In the genomic region with DNA sequence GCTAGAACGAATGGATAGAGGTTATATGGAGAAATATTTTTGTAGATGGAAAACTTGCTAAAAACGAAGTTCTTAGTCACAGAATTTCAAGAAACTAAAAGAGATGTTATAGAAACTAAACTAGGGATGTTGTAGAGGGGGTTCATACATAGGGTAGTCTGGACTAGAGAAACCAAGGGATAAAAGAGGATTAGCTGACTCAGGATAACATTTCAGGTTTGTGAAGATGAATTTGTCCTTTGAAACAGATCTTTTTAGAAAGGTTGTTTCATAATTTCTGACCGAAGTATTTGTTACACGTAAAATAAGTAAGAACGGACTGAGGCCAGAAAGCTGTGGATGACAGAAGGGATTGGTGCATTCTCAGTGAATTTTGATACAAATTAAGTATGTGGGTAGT, we compare ENCODE assay signal across 15 cellular contexts. TPM values are rescaled to one million over a fixed set of nuclear protein-coding genes. Genes with fewer than 3 reads are reported as not detected.
DNase-seq lines count a peak whose midpoint lies in the region; ATAC-seq, FAIRE-seq and TF ChIP-seq lines count a peak whose summit lies in the region.
"Had no signal": no experiment of that assay in that cellular context is flagged by ENCODE, and none has a peak within 500 bp of the region (broad histone marks: within the 10 kb centered on the region; RNA-seq: fewer than 3 reads in every experiment).

No MANE protein-coding gene starts in this region.

- in situ Hi-C loops in K562 (cut with MboI) = no loop called here

- H3K9me2 ChIP-seq in HCT116 (ENCODE audit: insufficient read depth) = no peaks in the 10 kb centered on the region

- no peak for DNase-seq in activated CD4-positive, alpha-beta T cell treated with anti-CD3 and anti-CD28 coated beads, Interleukin-2, amount 10 ng/mL, durations not matched to agents 7 days and 5 days
- no peak for DNase-seq in activated CD4-positive, alpha-beta T cell treated with anti-CD3 and anti-CD28 coated beads for 1 hour
- no peak for DNase-seq in HCT116 (ENCODE audit: low read depth, low spot score)
- DNase-seq in K562 (ENCODE audit: extremely low read depth in 1 of 4, low spot score in 3 of 4) = no peak
- no peak for DNase-seq in neural crest cell (ENCODE audit: low read depth, low spot score)
- DNase-seq in activated T-helper 2 cell treated with anti-CD3 and anti-CD28 coated beads, Interferon-gamma antibody, Interleukin-2, Interleukin-4, amounts not matched to agents 10 μg/mL and 5 μg/mL and 100 μg/mL, durations not matched to agents 14 hours and 24 hours and 36 hours (ENCODE audit: low spot score) = no peak
- no peak for DNase-seq in activated T-helper 1 cell treated with anti-CD3 and anti-CD28 coated beads, Interleukin-12 subunit alpha, Interleukin-12 subunit beta, Interleukin-2, Interleukin-4 antibody, amounts not matched to agents 30 ng/mL and 10 ng/mL and 1 ng/mL, durations not matched to agents 14 hours and 24 hours and 36 hours (ENCODE audit: low spot score)
- DNase-seq: mucosa of descending colon, NCI-H526 treated with DMSO at 0.1 percent for 48 hours, posterior cingulate gyrus had no signal

- no peak overlapping the region for H3K4me3 ChIP-seq in HCT116 (replicated peaks in 1 of 2; ENCODE audit: low read depth in 1 of 2, low read length in 2 of 2)
- H3K4me3 ChIP-seq in K562 = no peak overlapping the region
- H3K4me3 ChIP-seq: ascending aorta, mucosa of descending colon, Peyer's patch had no signal

- WGBS in K562 (ENCODE audit: insufficient coverage, low coverage, missing lambda C conversion rate) = 55% methylated on average over 5 of the region's 5 CpGs

- H4K20me1 ChIP-seq in HCT116 (ENCODE audit: insufficient read depth) (peaks cover 65% of the 10 kb centered on the region), K562 (replicated peaks; ENCODE audit: control insufficient read depth, insufficient read depth, low read length) (peaks cover 44% of the 10 kb centered on the region)

- no peaks in the 10 kb centered on the region for H3K9me1 ChIP-seq in K562 (ENCODE audit: control insufficient read depth, insufficient read depth, low read length)

- no peak overlapping the region for H3K27ac ChIP-seq in HCT116 (ENCODE audit: low read depth, low read length)
- H3K27ac ChIP-seq in K562 (ENCODE audit: extremely low read depth, low read depth, low read length) = peak overlapping the region; percentile 40; the same call in 2 of the 3 replicates
- H3K27ac ChIP-seq: ascending aorta, Peyer's patch had no signal

- peaks cover 24 to 34% of the 10 kb centered on the region in 2 experiments for H3K4me1 ChIP-seq in HCT116 (ENCODE audit: control insufficient read depth in 1 of 2, insufficient read depth in 2 of 2, low read length in 2 of 2)
- peaks cover 31 to 42% of the 10 kb centered on the region in 2 experiments for H3K4me1 ChIP-seq in K562 (replicated peaks in 1 of 2; ENCODE audit: control insufficient read depth in 2 of 2, insufficient read depth in 2 of 2, low read length in 2 of 2)

- intact Hi-C loops in HCT116 (cut with micrococcal nuclease) (no loop called here), K562 (cut with micrococcal nuclease) (no loop called here)
- intact Hi-C loops in activated T-helper 2 cell treated with anti-CD3 and anti-CD28 coated beads, Interferon-gamma antibody, Interleukin-2, Interleukin-4, amounts not matched to agents 10 μg/mL and 5 μg/mL and 100 μg/mL, durations not matched to agents 14 hours and 24 hours and 36 hours (cut with micrococcal nuclease) = no loop called here
- intact Hi-C loops in activated T-helper 1 cell treated with anti-CD3 and anti-CD28 coated beads, Interleukin-12 subunit alpha, Interleukin-12 subunit beta, Interleukin-2, Interleukin-4 antibody, amounts not matched to agents 30 ng/mL and 10 ng/mL and 1 ng/mL, durations not matched to agents 14 hours and 24 hours and 36 hours (cut with micrococcal nuclease) = no loop called here

- no peak for TF ChIP-seq POLR2A in HCT116 (IDR thresholded peaks at IDR 0.05; ENCODE audit: borderline replicate concordance, extremely low read depth, insufficient read depth, insufficient read length)
- no peak for TF ChIP-seq POLR2A in K562 (conservative IDR thresholded peaks at IDR 0.05)

- H3K79me2 ChIP-seq in HCT116 (ENCODE audit: insufficient read depth, low read length) (peaks cover 100% of the 10 kb centered on the region), K562 (ENCODE audit: control insufficient read depth, insufficient read depth, low read length) (peaks cover 100% of the 10 kb centered on the region)

- no peak for TF ChIP-seq EP300 in K562 (IDR thresholded peaks at IDR 0.05; ENCODE audit: low read length)

- no peak overlapping the region for H3K4me3 Mint-ChIP-seq in activated CD4-positive, alpha-beta T cell treated with anti-CD3 and anti-CD28 coated beads, Interleukin-2, amount 10 ng/mL, durations not matched to agents 7 days and 5 days
- H3K4me3 Mint-ChIP-seq in neural crest cell = peak overlapping the region; percentile 39
- no peak overlapping the region for H3K4me3 Mint-ChIP-seq in activated T-helper 2 cell treated with anti-CD3 and anti-CD28 coated beads, Interferon-gamma antibody, Interleukin-2, Interleukin-4, amounts not matched to agents 10 μg/mL and 5 μg/mL and 100 μg/mL, durations not matched to agents 14 hours and 24 hours and 36 hours (ENCODE audit: low read depth)
- no peak overlapping the region for H3K4me3 Mint-ChIP-seq in activated T-helper 1 cell treated with anti-CD3 and anti-CD28 coated beads, Interleukin-12 subunit alpha, Interleukin-12 subunit beta, Interleukin-2, Interleukin-4 antibody, amounts not matched to agents 30 ng/mL and 10 ng/mL and 1 ng/mL, durations not matched to agents 14 hours and 24 hours and 36 hours

- H3K27ac Mint-ChIP-seq in activated CD4-positive, alpha-beta T cell treated with anti-CD3 and anti-CD28 coated beads, Interleukin-2, amount 10 ng/mL, durations not matched to agents 7 days and 5 days = peak overlapping the region; percentile 33
- no peak overlapping the region for H3K27ac Mint-ChIP-seq in neural crest cell (ENCODE audit: unreplicated experiment)
- H3K27ac Mint-ChIP-seq in activated T-helper 2 cell treated with anti-CD3 and anti-CD28 coated beads, Interferon-gamma antibody, Interleukin-2, Interleukin-4, amounts not matched to agents 10 μg/mL and 5 μg/mL and 100 μg/mL, durations not matched to agents 14 hours and 24 hours and 36 hours = no peak overlapping the region
- no peak overlapping the region for H3K27ac Mint-ChIP-seq in activated T-helper 1 cell treated with anti-CD3 and anti-CD28 coated beads, Interleukin-12 subunit alpha, Interleukin-12 subunit beta, Interleukin-2, Interleukin-4 antibody, amounts not matched to agents 30 ng/mL and 10 ng/mL and 1 ng/mL, durations not matched to agents 14 hours and 24 hours and 36 hours

- H3K9ac ChIP-seq in HCT116 (ENCODE audit: low read length) = no peak overlapping the region
- no peak overlapping the region; a peak in 1 of 4 replicates for H3K9ac ChIP-seq in K562 (ENCODE audit: insufficient read depth in 1 of 2, low read depth in 2 of 2, low read length in 2 of 2)

- BruUV-seq in HCT116 (replicated peaks; lab: Mats Ljungman, UMichigan) = no TSS peak
- no TSS peak for BruUV-seq in K562 (replicated peaks; lab: Mats Ljungman, UMichigan)

- no peak for FAIRE-seq in K562 (lab: Jason Lieb, UNC)
- FAIRE-seq: A204.1, HTR-8/SVneo had no signal

- RAD21 ChIA-PET in HCT116 (lab: Charles Lee; ENCODE audit: low non-redundant PET in 1 of 2, low total read pairs in 2 of 2, uncharacterized antibody in 2 of 2, unreplicated experiment in 2 of 2) = no interaction called here

- H3K9me3 Mint-ChIP-seq in activated CD4-positive, alpha-beta T cell treated with anti-CD3 and anti-CD28 coated beads, Interleukin-2, amount 10 ng/mL, durations not matched to agents 7 days and 5 days = no peaks in the 10 kb centered on the region
- H3K9me3 Mint-ChIP-seq in neural crest cell = no peaks in the 10 kb centered on the region
- no peaks in the 10 kb centered on the region for H3K9me3 Mint-ChIP-seq in activated T-helper 2 cell treated with anti-CD3 and anti-CD28 coated beads, Interferon-gamma antibody, Interleukin-2, Interleukin-4, amounts not matched to agents 10 μg/mL and 5 μg/mL and 100 μg/mL, durations not matched to agents 14 hours and 24 hours and 36 hours
- H3K9me3 Mint-ChIP-seq in activated T-helper 1 cell treated with anti-CD3 and anti-CD28 coated beads, Interleukin-12 subunit alpha, Interleukin-12 subunit beta, Interleukin-2, Interleukin-4 antibody, amounts not matched to agents 30 ng/mL and 10 ng/mL and 1 ng/mL, durations not matched to agents 14 hours and 24 hours and 36 hours = no peaks in the 10 kb centered on the region

- H3K36me3 ChIP-seq in HCT116 (ENCODE audit: control insufficient read depth in 1 of 2, insufficient read depth in 2 of 2, low read length in 2 of 2) = peaks cover 13 to 33% of the 10 kb centered on the region in 2 experiments; a peak in 2 of 4 replicates
- H3K36me3 ChIP-seq in K562 (ENCODE audit: control insufficient read depth, insufficient read depth, low read length) = peaks cover 77% of the 10 kb centered on the region

- H3K9me3 ChIP-seq in HCT116 (ENCODE audit: control insufficient read depth in 1 of 2, insufficient read depth in 1 of 2, low read depth in 1 of 2, low read length in 2 of 2) (no peaks in the 10 kb centered on the region), K562 (replicated peaks; ENCODE audit: control insufficient read depth, insufficient read depth, low read depth, low read length) (no peaks in the 10 kb centered on the region)
- H3K9me3 ChIP-seq: ascending aorta, mucosa of descending colon, Peyer's patch had no signal

- CTCF ChIA-PET in activated CD4-positive, alpha-beta T cell treated with anti-CD3 and anti-CD28 coated beads, Interleukin-2, amount 10 ng/mL, durations not matched to agents 7 days and 5 days (lab: Charles Lee) = interaction anchor here (1.5 kb wide), 1 partner anchor 14 kb away, joined by 10 read pairs; a partner anchor contains a TSS
- CTCF ChIA-PET in HCT116 (lab: Charles Lee) (interaction anchor here (1.0 to 1.1 kb wide), 2 partner anchors 13 to 126 kb away, joined by 3 to 5 read pairs; a partner anchor contains a TSS), K562 (lab: Yijun Ruan, JAX; ENCODE audit: low intra/inter-chr PET ratio) (interaction anchor here (0.8 kb wide), 1 partner anchor 13 kb away, joined by 3 read pairs; a partner anchor contains a TSS)

- H3K27me3 Mint-ChIP-seq in activated CD4-positive, alpha-beta T cell treated with anti-CD3 and anti-CD28 coated beads, Interleukin-2, amount 10 ng/mL, durations not matched to agents 7 days and 5 days = no peaks in the 10 kb centered on the region
- H3K27me3 Mint-ChIP-seq in neural crest cell (ENCODE audit: low read depth) = no peaks in the 10 kb centered on the region
- no peaks in the 10 kb centered on the region for H3K27me3 Mint-ChIP-seq in activated T-helper 2 cell treated with anti-CD3 and anti-CD28 coated beads, Interferon-gamma antibody, Interleukin-2, Interleukin-4, amounts not matched to agents 10 μg/mL and 5 μg/mL and 100 μg/mL, durations not matched to agents 14 hours and 24 hours and 36 hours (ENCODE audit: low read depth)
- no peaks in the 10 kb centered on the region for H3K27me3 Mint-ChIP-seq in activated T-helper 1 cell treated with anti-CD3 and anti-CD28 coated beads, Interleukin-12 subunit alpha, Interleukin-12 subunit beta, Interleukin-2, Interleukin-4 antibody, amounts not matched to agents 30 ng/mL and 10 ng/mL and 1 ng/mL, durations not matched to agents 14 hours and 24 hours and 36 hours (ENCODE audit: insufficient read depth)

- H3K27me3 ChIP-seq in HCT116 (ENCODE audit: insufficient read depth, low read length) (no peaks in the 10 kb centered on the region), K562 (ENCODE audit: control insufficient read depth in 2 of 2, insufficient read depth in 2 of 2, low read length in 2 of 2) (no peaks in the 10 kb centered on the region)
- H3K27me3 ChIP-seq: ascending aorta, Peyer's patch had no signal

- peaks cover 49% of the 10 kb centered on the region for H3K36me3 Mint-ChIP-seq in activated CD4-positive, alpha-beta T cell treated with anti-CD3 and anti-CD28 coated beads, Interleukin-2, amount 10 ng/mL, durations not matched to agents 7 days and 5 days (ENCODE audit: low read depth)
- H3K36me3 Mint-ChIP-seq in neural crest cell (ENCODE audit: low read depth) = peaks cover 20% of the 10 kb centered on the region
- H3K36me3 Mint-ChIP-seq in activated T-helper 2 cell treated with anti-CD3 and anti-CD28 coated beads, Interferon-gamma antibody, Interleukin-2, Interleukin-4, amounts not matched to agents 10 μg/mL and 5 μg/mL and 100 μg/mL, durations not matched to agents 14 hours and 24 hours and 36 hours (ENCODE audit: low read depth) = peaks cover 45% of the 10 kb centered on the region
- peaks cover 19% of the 10 kb centered on the region for H3K36me3 Mint-ChIP-seq in activated T-helper 1 cell treated with anti-CD3 and anti-CD28 coated beads, Interleukin-12 subunit alpha, Interleukin-12 subunit beta, Interleukin-2, Interleukin-4 antibody, amounts not matched to agents 30 ng/mL and 10 ng/mL and 1 ng/mL, durations not matched to agents 14 hours and 24 hours and 36 hours (ENCODE audit: low read depth)

- TF ChIP-seq CTCF in HCT116 (IDR thresholded peaks at IDR 0.05 in 2 of 3, conservative IDR thresholded peaks at IDR 0.05 in 1 of 3; ENCODE audit: borderline replicate concordance in 1 of 3, insufficient read depth in 1 of 3, low read depth in 2 of 3, low read length in 2 of 3) = no peak
- TF ChIP-seq CTCF in K562 (IDR thresholded peaks at IDR 0.05 in 2 of 3, conservative IDR thresholded peaks at IDR 0.05 in 1 of 3; ENCODE audit: insufficient read depth in 2 of 3, low read depth in 1 of 3, low read length in 3 of 3) = no peak
- no peak for TF ChIP-seq CTCF in neural crest cell (conservative IDR thresholded peaks at IDR 0.05)

- peaks cover 47% of the 10 kb centered on the region for H3K4me1 Mint-ChIP-seq in activated CD4-positive, alpha-beta T cell treated with anti-CD3 and anti-CD28 coated beads, Interleukin-2, amount 10 ng/mL, durations not matched to agents 7 days and 5 days
- H3K4me1 Mint-ChIP-seq in neural crest cell = peaks cover 45% of the 10 kb centered on the region
- H3K4me1 Mint-ChIP-seq in activated T-helper 2 cell treated with anti-CD3 and anti-CD28 coated beads, Interferon-gamma antibody, Interleukin-2, Interleukin-4, amounts not matched to agents 10 μg/mL and 5 μg/mL and 100 μg/mL, durations not matched to agents 14 hours and 24 hours and 36 hours (ENCODE audit: low read depth) = peaks cover 30% of the 10 kb centered on the region
- peaks cover 35% of the 10 kb centered on the region for H3K4me1 Mint-ChIP-seq in activated T-helper 1 cell treated with anti-CD3 and anti-CD28 coated beads, Interleukin-12 subunit alpha, Interleukin-12 subunit beta, Interleukin-2, Interleukin-4 antibody, amounts not matched to agents 30 ng/mL and 10 ng/mL and 1 ng/mL, durations not matched to agents 14 hours and 24 hours and 36 hours (ENCODE audit: low read depth)

- H2AFZ ChIP-seq in HCT116 (ENCODE audit: low read depth, low read length, poor library complexity, severe bottlenecking) (no peak overlapping the region), K562 (ENCODE audit: low read depth, low read length) (no peak overlapping the region)

- H3K4me2 ChIP-seq in HCT116 (ENCODE audit: low read length) = peak overlapping the region; percentile 35; the same call in 1 of the 2 replicates
- H3K4me2 ChIP-seq in K562 (ENCODE audit: insufficient read depth, low read length) = peak overlapping the region; percentile 9; the same call in 1 of the 2 replicates

- TF ChIP-seq RAD21 in HCT116 (IDR thresholded peaks at IDR 0.05; ENCODE audit: low read depth) = no peak
- TF ChIP-seq RAD21 in K562 (CRISPR knock-in tag; conservative IDR thresholded peaks at IDR 0.05 in 1 of 2, IDR thresholded peaks at IDR 0.05 in 1 of 2) = no peak

- no peak for ATAC-seq in HCT116
- ATAC-seq in K562 = no peak
- no peak for ATAC-seq in HG02885 (IDR thresholded peaks at IDR 0.05; ENCODE audit: poor library complexity, unreplicated experiment)
- ATAC-seq: mucosa of descending colon had no signal

- POLR2A ChIA-PET in activated CD4-positive, alpha-beta T cell treated with anti-CD3 and anti-CD28 coated beads, Interleukin-2, amount 10 ng/mL, durations not matched to agents 7 days and 5 days (lab: Charles Lee) = interaction anchor here (0.7 kb wide), 1 partner anchor 107 kb away, joined by 3 read pairs; no protein-coding TSS in a partner anchor
- POLR2A ChIA-PET in HCT116 (lab: Charles Lee) (no interaction called here), K562 (lab: Yijun Ruan, JAX) (interaction anchor here (1.3 to 6.5 kb wide), 5 partner anchors 9 to 101 kb away, joined by 3 to 47 read pairs (median 13); a partner anchor contains a TSS)

RNA-seq across cellular contexts. Expression of a gene that starts 13.6 kb away (rescaled TPM):
- total RNA-seq in activated CD4-positive, alpha-beta T cell treated with anti-CD3 and anti-CD28 coated beads, Interleukin-2, amount 10 ng/mL, durations not matched to agents 7 days and 5 days = 10 to 100 TPM; 76.3 to 89.2 TPM
- 90.6 TPM for total RNA-seq in HCT116 (2021; ENCODE audit: unreplicated experiment)
- 50.7 and 60.2 TPM in 2 replicates for polyA plus RNA-seq in HCT116 (2012)
- total RNA-seq in K562 (2011; cell fraction: chromatin; rRNA removed; ENCODE audit: low replicate concordance) = 126 and 137 TPM in 2 replicates
- total RNA-seq in K562 (2011; cell fraction: nucleolus; rRNA removed) = 82.2 and 85.3 TPM in 2 replicates
- 85.5 and 90.5 TPM in 2 replicates for total RNA-seq in K562 (2011; cell fraction: nucleoplasm; rRNA removed)
- 48.2 and 76.6 TPM in 2 replicates for total RNA-seq in K562 (2014; rRNA removed)
- 88.3 and 101 TPM in 2 replicates for total RNA-seq in K562 (2014; rRNA removed; fragmentation: Illumina TruSeq; extraction: Trizol)
- total RNA-seq in K562 (2015; rRNA removed; fragmentation: Illumina TruSeq; extraction: Trizol) = 78.5 and 83.3 TPM in 2 replicates
- 111 and 114 TPM in 2 replicates for total RNA-seq in K562 (2021)
- 82.5 and 89.9 TPM in 2 replicates for polyA plus RNA-seq in K562 (2011; rRNA removed)
- polyA plus RNA-seq in K562 (2011; cell fraction: cytosol; rRNA removed) = 71.0 and 71.9 TPM in 2 replicates
- 72.6 and 79.1 TPM in 2 replicates for polyA plus RNA-seq in K562 (2011; cell fraction: nucleus; rRNA removed)
- polyA plus RNA-seq in K562 (2012) = 72.9 and 78.1 TPM in 2 replicates
- polyA plus RNA-seq in K562 (2014; fragmentation: Illumina TruSeq; extraction: Trizol) = 91.5 and 97.8 TPM in 2 replicates
- 10 to 100 TPM; 41.0 to 47.2 TPM for polyA plus RNA-seq in K562 (2014; fragmentation: Nextera tagmentation; extraction: Ambion mirVana)
- polyA plus RNA-seq in K562 (2014; rRNA removed) = 53.4 and 58.7 TPM in 2 replicates
- 116 and 160 TPM in 2 replicates for polyA minus RNA-seq in K562 (2011; rRNA and poly(A)+ RNA removed)
- polyA minus RNA-seq in K562 (2011; cell fraction: cytosol; rRNA and poly(A)+ RNA removed) = 67.3 and 97.6 TPM in 2 replicates
- 25.8 and 45.0 TPM in 2 replicates for polyA minus RNA-seq in K562 (2011; cell fraction: nucleus; rRNA and poly(A)+ RNA removed)
- 139 and 150 TPM in 2 replicates for total RNA-seq in neural crest cell
- 88.2 and 98.4 TPM in 2 replicates for total RNA-seq in activated T-helper 2 cell treated with anti-CD3 and anti-CD28 coated beads, Interferon-gamma antibody, Interleukin-2, Interleukin-4, amounts not matched to agents 10 μg/mL and 5 μg/mL and 100 μg/mL, durations not matched to agents 14 hours and 24 hours and 36 hours
- total RNA-seq in activated T-helper 1 cell treated with anti-CD3 and anti-CD28 coated beads, Interleukin-12 subunit alpha, Interleukin-12 subunit beta, Interleukin-2, Interleukin-4 antibody, amounts not matched to agents 30 ng/mL and 10 ng/mL and 1 ng/mL, durations not matched to agents 14 hours and 24 hours and 36 hours = 91.7 and 94.9 TPM in 2 replicates
